ENCODE assay signal across 1 cellular context in the genomic region with DNA sequence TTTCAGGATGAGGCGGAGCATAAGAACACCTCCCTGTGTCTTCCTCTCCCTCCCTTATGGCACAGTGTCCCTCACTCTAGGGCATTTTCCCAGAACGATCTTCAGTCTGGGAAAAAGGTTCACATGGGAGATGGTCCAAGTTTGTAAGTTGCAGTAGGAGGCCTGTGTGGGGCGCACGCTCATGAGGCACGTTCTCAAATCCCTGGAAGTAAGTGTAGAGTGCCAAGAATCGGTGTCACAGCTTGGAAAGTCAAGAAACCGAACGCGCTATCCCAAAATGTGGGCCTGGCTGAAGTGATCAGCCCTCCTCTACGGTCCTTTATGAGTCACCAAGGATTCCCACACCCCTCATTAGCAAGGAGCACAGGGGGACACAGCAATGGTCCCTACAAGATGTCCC.
TF ChIP-seq lines count a peak whose summit lies in the region.

No MANE protein-coding gene starts in this region.

TF ChIP-seq in SK-N-SH, 30 proteins besides CTCF, POLR2A, EP300 and RAD21 (continued from another document):
- TF ChIP-seq CHD2 (IDR thresholded peaks at IDR 0.05; ENCODE audit: low read length, partially characterized antibody), result no peak
- TF ChIP-seq SIN3A (IDR thresholded peaks at IDR 0.05; ENCODE audit: borderline replicate concordance, low read depth, low read length), result no peak
- no peak for TF ChIP-seq JUND (IDR thresholded peaks at IDR 0.05)
- TF ChIP-seq FOSL2 (IDR thresholded peaks at IDR 0.05; ENCODE audit: borderline replicate concordance, low read depth), result no peak
- TF ChIP-seq, protein P1, sequence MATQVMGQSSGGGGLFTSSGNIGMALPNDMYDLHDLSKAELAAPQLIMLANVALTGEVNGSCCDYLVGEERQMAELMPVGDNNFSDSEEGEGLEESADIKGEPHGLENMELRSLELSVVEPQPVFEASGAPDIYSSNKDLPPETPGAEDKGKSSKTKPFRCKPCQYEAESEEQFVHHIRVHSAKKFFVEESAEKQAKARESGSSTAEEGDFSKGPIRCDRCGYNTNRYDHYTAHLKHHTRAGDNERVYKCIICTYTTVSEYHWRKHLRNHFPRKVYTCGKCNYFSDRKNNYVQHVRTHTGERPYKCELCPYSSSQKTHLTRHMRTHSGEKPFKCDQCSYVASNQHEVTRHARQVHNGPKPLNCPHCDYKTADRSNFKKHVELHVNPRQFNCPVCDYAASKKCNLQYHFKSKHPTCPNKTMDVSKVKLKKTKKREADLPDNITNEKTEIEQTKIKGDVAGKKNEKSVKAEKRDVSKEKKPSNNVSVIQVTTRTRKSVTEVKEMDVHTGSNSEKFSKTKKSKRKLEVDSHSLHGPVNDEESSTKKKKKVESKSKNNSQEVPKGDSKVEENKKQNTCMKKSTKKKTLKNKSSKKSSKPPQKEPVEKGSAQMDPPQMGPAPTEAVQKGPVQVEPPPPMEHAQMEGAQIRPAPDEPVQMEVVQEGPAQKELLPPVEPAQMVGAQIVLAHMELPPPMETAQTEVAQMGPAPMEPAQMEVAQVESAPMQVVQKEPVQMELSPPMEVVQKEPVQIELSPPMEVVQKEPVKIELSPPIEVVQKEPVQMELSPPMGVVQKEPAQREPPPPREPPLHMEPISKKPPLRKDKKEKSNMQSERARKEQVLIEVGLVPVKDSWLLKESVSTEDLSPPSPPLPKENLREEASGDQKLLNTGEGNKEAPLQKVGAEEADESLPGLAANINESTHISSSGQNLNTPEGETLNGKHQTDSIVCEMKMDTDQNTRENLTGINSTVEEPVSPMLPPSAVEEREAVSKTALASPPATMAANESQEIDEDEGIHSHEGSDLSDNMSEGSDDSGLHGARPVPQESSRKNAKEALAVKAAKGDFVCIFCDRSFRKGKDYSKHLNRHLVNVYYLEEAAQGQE (IDR thresholded peaks at IDR 0.05; ENCODE audit: low read depth, low read length), result no peak
- no peak for TF ChIP-seq TEAD4 (IDR thresholded peaks at IDR 0.05; ENCODE audit: borderline replicate concordance, insufficient read depth)
- TF ChIP-seq, protein P2, sequence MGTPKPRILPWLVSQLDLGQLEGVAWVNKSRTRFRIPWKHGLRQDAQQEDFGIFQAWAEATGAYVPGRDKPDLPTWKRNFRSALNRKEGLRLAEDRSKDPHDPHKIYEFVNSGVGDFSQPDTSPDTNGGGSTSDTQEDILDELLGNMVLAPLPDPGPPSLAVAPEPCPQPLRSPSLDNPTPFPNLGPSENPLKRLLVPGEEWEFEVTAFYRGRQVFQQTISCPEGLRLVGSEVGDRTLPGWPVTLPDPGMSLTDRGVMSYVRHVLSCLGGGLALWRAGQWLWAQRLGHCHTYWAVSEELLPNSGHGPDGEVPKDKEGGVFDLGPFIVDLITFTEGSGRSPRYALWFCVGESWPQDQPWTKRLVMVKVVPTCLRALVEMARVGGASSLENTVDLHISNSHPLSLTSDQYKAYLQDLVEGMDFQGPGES (IDR thresholded peaks at IDR 0.05; ENCODE audit: low read depth, low read length), result no peak
- no peak for TF ChIP-seq POLR2AphosphoS5 (IDR thresholded peaks at IDR 0.05; ENCODE audit: low read depth, low read length)
- TF ChIP-seq, protein P3, sequence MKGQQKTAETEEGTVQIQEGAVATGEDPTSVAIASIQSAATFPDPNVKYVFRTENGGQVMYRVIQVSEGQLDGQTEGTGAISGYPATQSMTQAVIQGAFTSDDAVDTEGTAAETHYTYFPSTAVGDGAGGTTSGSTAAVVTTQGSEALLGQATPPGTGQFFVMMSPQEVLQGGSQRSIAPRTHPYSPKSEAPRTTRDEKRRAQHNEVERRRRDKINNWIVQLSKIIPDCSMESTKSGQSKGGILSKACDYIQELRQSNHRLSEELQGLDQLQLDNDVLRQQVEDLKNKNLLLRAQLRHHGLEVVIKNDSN (IDR thresholded peaks at IDR 0.05; ENCODE audit: borderline replicate concordance, low read depth), result no peak
- TF ChIP-seq, protein P4, sequence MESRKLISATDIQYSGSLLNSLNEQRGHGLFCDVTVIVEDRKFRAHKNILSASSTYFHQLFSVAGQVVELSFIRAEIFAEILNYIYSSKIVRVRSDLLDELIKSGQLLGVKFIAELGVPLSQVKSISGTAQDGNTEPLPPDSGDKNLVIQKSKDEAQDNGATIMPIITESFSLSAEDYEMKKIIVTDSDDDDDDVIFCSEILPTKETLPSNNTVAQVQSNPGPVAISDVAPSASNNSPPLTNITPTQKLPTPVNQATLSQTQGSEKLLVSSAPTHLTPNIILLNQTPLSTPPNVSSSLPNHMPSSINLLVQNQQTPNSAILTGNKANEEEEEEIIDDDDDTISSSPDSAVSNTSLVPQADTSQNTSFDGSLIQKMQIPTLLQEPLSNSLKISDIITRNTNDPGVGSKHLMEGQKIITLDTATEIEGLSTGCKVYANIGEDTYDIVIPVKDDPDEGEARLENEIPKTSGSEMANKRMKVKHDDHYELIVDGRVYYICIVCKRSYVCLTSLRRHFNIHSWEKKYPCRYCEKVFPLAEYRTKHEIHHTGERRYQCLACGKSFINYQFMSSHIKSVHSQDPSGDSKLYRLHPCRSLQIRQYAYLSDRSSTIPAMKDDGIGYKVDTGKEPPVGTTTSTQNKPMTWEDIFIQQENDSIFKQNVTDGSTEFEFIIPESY (IDR thresholded peaks at IDR 0.05; ENCODE audit: borderline replicate concordance, low read depth), result no peak
- no peak for TF ChIP-seq MEF2A (IDR thresholded peaks at IDR 0.05; ENCODE audit: borderline replicate concordance, low read depth)
